20 cellular contexts compared by ENCODE assay signal in genomic region chr12:115396567-115396966, GRCh38.
DNase-seq lines count a peak whose midpoint lies in the region; ATAC-seq, FAIRE-seq and TF ChIP-seq lines count a peak whose summit lies in the region.
"Had no signal": no experiment of that assay in that cellular context is flagged by ENCODE, and none has a peak within 500 bp of the region (broad histone marks: within the 10 kb centered on the region; RNA-seq: fewer than 3 reads in every experiment).

No MANE protein-coding gene starts in this region.

- no peak overlapping the region for H3K27ac Mint-ChIP-seq in endodermal cell
- H3K27ac Mint-ChIP-seq: B cell; CD4-positive, alpha-beta T cell; CD8-positive, alpha-beta T cell had no signal

- H3K27me3 Mint-ChIP-seq in endodermal cell (ENCODE audit: insufficient read depth) = peaks cover 2% of the 10 kb centered on the region
- H3K27me3 Mint-ChIP-seq: B cell; CD4-positive, alpha-beta T cell had no signal

- peak overlapping the region; percentile 34 for H2AK5ac ChIP-seq in mesendoderm (ENCODE audit: low read length)

- H2BK120ac ChIP-seq in mesendoderm (ENCODE audit: low read depth, low read length) = no peak overlapping the region

- no peak overlapping the region for H2AFZ ChIP-seq in HepG2 (ENCODE audit: low read length)

- H4K8ac ChIP-seq in mesendoderm (ENCODE audit: low read depth, low read length) = no peak overlapping the region

- H3K36me3 Mint-ChIP-seq in endodermal cell (ENCODE audit: low read depth) = no peaks in the 10 kb centered on the region
- H3K36me3 Mint-ChIP-seq: CD8-positive, alpha-beta T cell had no signal

- DNase-seq in HepG2 (ENCODE audit: low spot score) (no peak), right lobe of liver (no peak), endodermal cell (no peak), mesendoderm (no peak), SIG-M5 (lab: John Stamatoyannopoulos, UW) (no peak), Ammon's horn (ENCODE audit: low spot score) (no peak)
- DNase-seq: ACHN; Caco-2; Calu3; CD4-positive, alpha-beta T cell; CD8-positive, alpha-beta T cell; DMS79 treated with DMSO at 0.1 percent for 48 hours; GDM1 had no signal

- H3K27ac ChIP-seq in HepG2 (ENCODE audit: extremely low read length, insufficient read depth, low read length) (no peak overlapping the region), right lobe of liver (no peak overlapping the region), endodermal cell (ENCODE audit: low read depth, low read length) (no peak overlapping the region), mesendoderm (ENCODE audit: low read depth, low read length) (no peak overlapping the region)
- H3K27ac ChIP-seq: BLaER1 treated with 17β-estradiol and CSF1 and Interleukin-3, amounts not matched to agents 10 nM and 100 nM; C4-2B had no signal

- FAIRE-seq in HepG2 (lab: Jason Lieb, UNC) = no peak
- FAIRE-seq: D721Med, GM12878, GM12892, GM18507 had no signal

- CTCF ChIA-PET in HepG2 (lab: Yijun Ruan, JAX; ENCODE audit: low intra/inter-chr PET ratio, low total read pairs) = no interaction called here

- no peak overlapping the region for H3K18ac ChIP-seq in mesendoderm (ENCODE audit: low read length)

- TF ChIP-seq CTCF in HepG2 (CRISPR knock-in tag; IDR thresholded peaks at IDR 0.05) = no peak
- TF ChIP-seq CTCF in right lobe of liver (IDR thresholded peaks at IDR 0.05) = no peak
- TF ChIP-seq CTCF in endodermal cell (conservative IDR thresholded peaks at IDR 0.05) = no peak

- H3K36me3 ChIP-seq in HepG2 (replicated peaks in 1 of 2; ENCODE audit: control insufficient read depth in 1 of 2, insufficient read depth in 2 of 2, low read length in 2 of 2) = no peaks in the 10 kb centered on the region
- H3K36me3 ChIP-seq in right lobe of liver = no peaks in the 10 kb centered on the region
- H3K36me3 ChIP-seq in endodermal cell (ENCODE audit: control insufficient read depth, insufficient read depth, low read length) = no peaks in the 10 kb centered on the region
- H3K36me3 ChIP-seq in mesendoderm (ENCODE audit: control insufficient read depth, insufficient read depth, low read length) = no peaks in the 10 kb centered on the region
- H3K36me3 ChIP-seq: BLaER1 treated with 17β-estradiol and CSF1 and Interleukin-3, amounts not matched to agents 10 nM and 100 nM had no signal

- no peak overlapping the region for H3K4me2 ChIP-seq in HepG2 (ENCODE audit: low read depth, low read length)
- no peak overlapping the region for H3K4me2 ChIP-seq in mesendoderm (ENCODE audit: low read length)
- H3K4me2 ChIP-seq: BLaER1 treated with 17β-estradiol and CSF1 and Interleukin-3, amounts not matched to agents 10 nM and 100 nM had no signal

- POLR2A ChIA-PET in HepG2 (lab: Yijun Ruan, JAX) = interaction anchor here (2.5 kb wide), 1 partner anchor 26 kb away, joined by 11 read pairs; no protein-coding TSS in a partner anchor

- H3K9me3 Mint-ChIP-seq in endodermal cell = peaks cover 17% of the 10 kb centered on the region

- peaks cover 42% of the 10 kb centered on the region for H3K4me1 ChIP-seq in HepG2 (ENCODE audit: insufficient read depth, low read length)
- H3K4me1 ChIP-seq in right lobe of liver = no peaks in the 10 kb centered on the region
- peaks cover 3% of the 10 kb centered on the region for H3K4me1 ChIP-seq in endodermal cell (ENCODE audit: control insufficient read depth, insufficient read depth, low read length)
- peaks cover 8% of the 10 kb centered on the region for H3K4me1 ChIP-seq in mesendoderm (ENCODE audit: control insufficient read depth, low read depth, low read length)

- no peak overlapping the region for H4K5ac ChIP-seq in mesendoderm (ENCODE audit: low read length)

- H3K27me3 ChIP-seq in HepG2 (ENCODE audit: control insufficient read depth in 1 of 2, insufficient read depth in 2 of 2, low read length in 2 of 2) = no peaks in the 10 kb centered on the region
- no peaks in the 10 kb centered on the region for H3K27me3 ChIP-seq in right lobe of liver
- peaks cover 5% of the 10 kb centered on the region for H3K27me3 ChIP-seq in endodermal cell (ENCODE audit: control insufficient read depth, insufficient read depth, low read length, poor library complexity, severe bottlenecking)
- no peaks in the 10 kb centered on the region for H3K27me3 ChIP-seq in mesendoderm (ENCODE audit: insufficient read depth, low read length, poor library complexity)
- H3K27me3 ChIP-seq: BLaER1 treated with 17β-estradiol and CSF1 and Interleukin-3, amounts not matched to agents 10 nM and 100 nM had no signal

- H3K79me2 ChIP-seq in HepG2 (ENCODE audit: insufficient read depth, low read length) (no peaks in the 10 kb centered on the region), mesendoderm (ENCODE audit: control insufficient read depth, insufficient read depth, low read length) (no peaks in the 10 kb centered on the region)

- in situ Hi-C loops in HepG2 (cut with HindIII; ENCODE audit: extremely low pct_ligation_motif_present, low pct_unique_long_range_greater_than_20kb) = loop anchor here (5.0 kb wide), 1 partner anchor 729 kb away; no protein-coding TSS in a partner anchor

- no peak for TF ChIP-seq EP300 in HepG2 (IDR thresholded peaks at IDR 0.05; ENCODE audit: low read depth in 2 of 2, low read length in 2 of 2)
- no peak for TF ChIP-seq EP300 in HepG2 (CRISPR knock-in tag; IDR thresholded peaks at IDR 0.05; ENCODE audit: borderline replicate concordance)

- H3K56ac ChIP-seq in mesendoderm (ENCODE audit: low read length) = no peak overlapping the region

- H3K9ac ChIP-seq in HepG2 (ENCODE audit: insufficient read depth, low read depth, low read length) = no peak overlapping the region
- H3K9ac ChIP-seq in endodermal cell (ENCODE audit: extremely low read depth, low read length, poor library complexity, severe bottlenecking) = no peak overlapping the region
- H3K9ac ChIP-seq in mesendoderm (ENCODE audit: low read length) = no peak overlapping the region
- H3K9ac ChIP-seq: BLaER1 treated with 17β-estradiol and CSF1 and Interleukin-3, amounts not matched to agents 10 nM and 100 nM had no signal

- H3K4me3 Mint-ChIP-seq in endodermal cell = no peak overlapping the region
- H3K4me3 Mint-ChIP-seq: B cell; CD4-positive, alpha-beta T cell; CD8-positive, alpha-beta T cell had no signal

- no peak overlapping the region for H2BK15ac ChIP-seq in mesendoderm (replicated peaks; ENCODE audit: low read depth)

- no peaks in the 10 kb centered on the region for H3K79me1 ChIP-seq in mesendoderm (ENCODE audit: low read length)

- H3K23ac ChIP-seq in mesendoderm (ENCODE audit: low read length) = no peak overlapping the region

- no peak for TF ChIP-seq POLR2A in HepG2 (IDR thresholded peaks at IDR 0.05; ENCODE audit: insufficient read depth in 1 of 2, low read depth in 2 of 2, low read length in 2 of 2)
- TF ChIP-seq POLR2A in right lobe of liver (IDR thresholded peaks at IDR 0.05) = no peak

- H4K20me1 ChIP-seq in HepG2 (ENCODE audit: insufficient read depth, low read length) = no peaks in the 10 kb centered on the region
- H4K20me1 ChIP-seq: BLaER1 treated with 17β-estradiol and CSF1 and Interleukin-3, amounts not matched to agents 10 nM and 100 nM had no signal

- H3K4me3 ChIP-seq in HepG2 (replicated peaks in 1 of 3; ENCODE audit: insufficient read depth in 1 of 3, low read depth in 2 of 3, low read length in 3 of 3) = no peak overlapping the region
- H3K4me3 ChIP-seq in right lobe of liver = no peak overlapping the region
- H3K4me3 ChIP-seq in endodermal cell (ENCODE audit: low read length) = peak overlapping the region; percentile 43
- H3K4me3 ChIP-seq in mesendoderm (ENCODE audit: low read length) = no peak overlapping the region
- H3K4me3 ChIP-seq: BLaER1 treated with 17β-estradiol and CSF1 and Interleukin-3, amounts not matched to agents 10 nM and 100 nM; GM12878 had no signal

- TF ChIP-seq RAD21 in HepG2 (CRISPR knock-in tag; IDR thresholded peaks at IDR 0.05) = no peak

- no peak overlapping the region for H3K4ac ChIP-seq in mesendoderm (ENCODE audit: low read depth, low read length)

- no TSS peak for BruUV-seq in HepG2 (replicated peaks; lab: Mats Ljungman, UMichigan)

- intact Hi-C loops in HepG2 (cut with micrococcal nuclease; ENCODE audit: unreplicated experiment) = loop anchor here (5.0 to 10.0 kb wide), 3 partner anchors 174 to 592 kb away; no protein-coding TSS in a partner anchor
- intact Hi-C loops in right lobe of liver (cut with DNase I) = no loop called here

- H3K4me1 Mint-ChIP-seq in endodermal cell = peaks cover 47% of the 10 kb centered on the region
- H3K4me1 Mint-ChIP-seq: B cell had no signal

- ATAC-seq in HepG2 = no peak
- ATAC-seq in right lobe of liver = no peak
- ATAC-seq: CD8-positive, alpha-beta T cell; GM12878 had no signal

- H3K9me3 ChIP-seq in HepG2 (ENCODE audit: low read length) (peaks cover 9% of the 10 kb centered on the region), right lobe of liver (peaks cover 0 to 4% (median 0%) of the 10 kb centered on the region in 4 donors), endodermal cell (ENCODE audit: control insufficient read depth, low read length) (peaks cover 15% of the 10 kb centered on the region)

- H2BK5ac ChIP-seq in mesendoderm (ENCODE audit: low read length) = no peak overlapping the region

TF ChIP-seq in HepG2, 621 proteins besides CTCF, POLR2A, EP300 and RAD21:
- TF ChIP-seq CHD4 (IDR thresholded peaks at IDR 0.05; ENCODE audit: borderline replicate concordance, low read length) = peak; percentile 52; the same call in 1 of the 2 replicates
- peak; percentile 98 for TF ChIP-seq RBAK (CRISPR knock-in tag; IDR thresholded peaks at IDR 0.05)
- TF ChIP-seq RORA (CRISPR knock-in tag; IDR thresholded peaks at IDR 0.05) = no peak
- TF ChIP-seq, protein P1, sequence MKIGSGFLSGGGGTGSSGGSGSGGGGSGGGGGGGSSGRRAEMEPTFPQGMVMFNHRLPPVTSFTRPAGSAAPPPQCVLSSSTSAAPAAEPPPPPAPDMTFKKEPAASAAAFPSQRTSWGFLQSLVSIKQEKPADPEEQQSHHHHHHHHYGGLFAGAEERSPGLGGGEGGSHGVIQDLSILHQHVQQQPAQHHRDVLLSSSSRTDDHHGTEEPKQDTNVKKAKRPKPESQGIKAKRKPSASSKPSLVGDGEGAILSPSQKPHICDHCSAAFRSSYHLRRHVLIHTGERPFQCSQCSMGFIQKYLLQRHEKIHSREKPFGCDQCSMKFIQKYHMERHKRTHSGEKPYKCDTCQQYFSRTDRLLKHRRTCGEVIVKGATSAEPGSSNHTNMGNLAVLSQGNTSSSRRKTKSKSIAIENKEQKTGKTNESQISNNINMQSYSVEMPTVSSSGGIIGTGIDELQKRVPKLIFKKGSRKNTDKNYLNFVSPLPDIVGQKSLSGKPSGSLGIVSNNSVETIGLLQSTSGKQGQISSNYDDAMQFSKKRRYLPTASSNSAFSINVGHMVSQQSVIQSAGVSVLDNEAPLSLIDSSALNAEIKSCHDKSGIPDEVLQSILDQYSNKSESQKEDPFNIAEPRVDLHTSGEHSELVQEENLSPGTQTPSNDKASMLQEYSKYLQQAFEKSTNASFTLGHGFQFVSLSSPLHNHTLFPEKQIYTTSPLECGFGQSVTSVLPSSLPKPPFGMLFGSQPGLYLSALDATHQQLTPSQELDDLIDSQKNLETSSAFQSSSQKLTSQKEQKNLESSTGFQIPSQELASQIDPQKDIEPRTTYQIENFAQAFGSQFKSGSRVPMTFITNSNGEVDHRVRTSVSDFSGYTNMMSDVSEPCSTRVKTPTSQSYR (CRISPR knock-in tag; IDR thresholded peaks at IDR 0.05; ENCODE audit: borderline replicate concordance) = no peak
